9 cellular contexts compared by ENCODE assay signal in genomic region chr14:75182820-75183219, GRCh38. TPM values are rescaled to one million over a fixed set of nuclear protein-coding genes. Genes with fewer than 3 reads are reported as not detected.
DNase-seq lines count a peak whose midpoint lies in the region; ATAC-seq, FAIRE-seq and TF ChIP-seq lines count a peak whose summit lies in the region.
"Had no signal": no experiment of that assay in that cellular context is flagged by ENCODE, and none has a peak within 500 bp of the region (broad histone marks: within the 10 kb centered on the region; RNA-seq: fewer than 3 reads in every experiment).

No MANE protein-coding gene starts in this region.

- FAIRE-seq in pancreas (lab: Jason Lieb, UNC), result no peak

- H3K4me3 Mint-ChIP-seq in CD14-positive monocyte, result peak overlapping the region; percentile 7 to 62
- no peak overlapping the region for H3K4me3 Mint-ChIP-seq in effector memory CD8-positive, alpha-beta T cell

- DNase-seq in CD14-positive monocyte (ENCODE audit: low spot score) (no peak), SIG-M5 (lab: John Stamatoyannopoulos, UW) (peak; percentile 80), fibroblast of the aortic adventitia (ENCODE audit: low read depth) (peak; percentile 87), pancreas (no peak), GM10266 (ENCODE audit: extremely low spot score) (no peak), T1000 (lab: John Stamatoyannopoulos, UW) (no peak)
- no peak for DNase-seq in effector memory CD8-positive, alpha-beta T cell
- DNase-seq: psoas muscle had no signal

- H3K27me3 ChIP-seq in pancreas, result no peaks in the 10 kb centered on the region

- no peak for TF ChIP-seq CTCF in CD14-positive monocyte (IDR thresholded peaks at IDR 0.05)
- no peak for TF ChIP-seq CTCF in fibroblast of the aortic adventitia (IDR thresholded peaks at IDR 0.05; ENCODE audit: insufficient read depth, low read length)
- TF ChIP-seq CTCF in pancreas (IDR thresholded peaks at IDR 0.05), result no peak
- TF ChIP-seq CTCF in GM10266 (IDR thresholded peaks at IDR 0.05; ENCODE audit: control insufficient read depth, insufficient read depth, low read depth, missing control alignments), result no peak

- H3K4me1 ChIP-seq in pancreas, result peaks cover 0 to 4% (median 0%) of the 10 kb centered on the region in 3 donors
- H3K4me1 ChIP-seq: psoas muscle had no signal

- intact Hi-C loops in CD14-positive monocyte (cut with micrococcal nuclease), result loop anchor here in 1 of 2 donors (5.0 kb wide), 1 partner anchor 114 kb away; no protein-coding TSS in a partner anchor
- intact Hi-C loops in pancreas (cut with DNase I), result no loop called here

- ATAC-seq in pancreas, result peak in 3 of 4 donors; percentile 52 to 70 (median 61)
- ATAC-seq in effector memory CD8-positive, alpha-beta T cell (replicated peaks), result no peak
- no peak for ATAC-seq in GM21786 (IDR thresholded peaks at IDR 0.05; ENCODE audit: unreplicated experiment)
- ATAC-seq: psoas muscle had no signal

- no peaks in the 10 kb centered on the region for H3K36me3 ChIP-seq in pancreas

- H3K9me3 ChIP-seq in pancreas, result no peaks in the 10 kb centered on the region
- H3K9me3 ChIP-seq: psoas muscle had no signal

- H3K27me3 Mint-ChIP-seq in CD14-positive monocyte (ENCODE audit: low read depth in 3 of 3), result peaks cover 0 to 8% (median 0%) of the 10 kb centered on the region in 3 donors
- H3K27me3 Mint-ChIP-seq in effector memory CD8-positive, alpha-beta T cell, result peaks cover 11 to 13% of the 10 kb centered on the region in 2 donors

- peak overlapping the region; percentile 86 to 97 (median 93) for H3K27ac Mint-ChIP-seq in CD14-positive monocyte
- H3K27ac Mint-ChIP-seq in effector memory CD8-positive, alpha-beta T cell, result no peak overlapping the region

- 52 to 61% methylated on average over 1 of the region's 1 CpG for WGBS in pancreas, 2 donors

- H3K36me3 Mint-ChIP-seq in CD14-positive monocyte, result peaks cover 0 to 6% of the 10 kb centered on the region in 2 donors
- H3K36me3 Mint-ChIP-seq in effector memory CD8-positive, alpha-beta T cell (ENCODE audit: insufficient read depth), result peaks cover under 1% of the 10 kb centered on the region

- no peak overlapping the region for H3K4me3 ChIP-seq in fibroblast of the aortic adventitia (ENCODE audit: low read depth, low read length)
- H3K4me3 ChIP-seq in pancreas, result no peak overlapping the region
- H3K4me3 ChIP-seq: psoas muscle had no signal

- H3K27ac ChIP-seq in pancreas, result peak overlapping the region in 2 of 4 donors; percentile 12 to 33
- H3K27ac ChIP-seq: psoas muscle had no signal

- H3K4me1 Mint-ChIP-seq in CD14-positive monocyte, result peaks cover 66% of the 10 kb centered on the region
- H3K4me1 Mint-ChIP-seq in effector memory CD8-positive, alpha-beta T cell (ENCODE audit: low read depth in 2 of 2), result peaks cover 0 to 4% of the 10 kb centered on the region in 2 donors

- H3K9me3 Mint-ChIP-seq in CD14-positive monocyte, result peaks cover 0 to 4% (median 0%) of the 10 kb centered on the region in 7 donors
- no peaks in the 10 kb centered on the region for H3K9me3 Mint-ChIP-seq in effector memory CD8-positive, alpha-beta T cell

RNA-seq across cellular contexts. Expression of gene TMED10, which starts 6.4 kb away (rescaled TPM):
- polyA plus RNA-seq in CD14-positive monocyte (100 to 1,000 TPM; 233 to 243 TPM), pancreas (100 to 1,000 TPM in 1 of 2 donors, 10 to 100 TPM in 1; 56.0 to 122 TPM)
- total RNA-seq in fibroblast of the aortic adventitia (ENCODE audit: low replicate concordance) (143 and 373 TPM in 2 replicates), pancreas (100 to 1,000 TPM; 230 to 377 (median 326) TPM)

RNA-seq across cellular contexts. Expression of gene NEK9, which starts 56.0 kb away (rescaled TPM):
- polyA plus RNA-seq in CD14-positive monocyte (10 to 100 TPM in 1 of 2 donors, 1 to 10 TPM in 1; 8.9 to 10.1 TPM), pancreas (10 to 100 TPM; 22.7 to 30.3 TPM)
- total RNA-seq in fibroblast of the aortic adventitia (ENCODE audit: low replicate concordance) (51.3 and 80.8 TPM in 2 replicates), pancreas (10 to 100 TPM; 23.2 to 54.8 (median 27.2) TPM)

Comparison
In these comparisons a context has a peak if more than half of its experiments do, and no peak if none do; other contexts are left out.
1. DNase-seq: peak in SIG-M5 (single experiment) and fibroblast of the aortic adventitia (single experiment); none in CD14-positive monocyte (single experiment), pancreas (0 of 6), effector memory CD8-positive, alpha-beta T cell (0 of 3), GM10266 (single experiment) and T1000 (single experiment).
2. H3K27ac Mint-ChIP-seq: peak in CD14-positive monocyte (7 of 7); none in effector memory CD8-positive, alpha-beta T cell (0 of 2).
3. H3K4me3 Mint-ChIP-seq: peak in CD14-positive monocyte (2 of 2); none in effector memory CD8-positive, alpha-beta T cell (0 of 2).
4. ATAC-seq: peak in pancreas (3 of 4); none in effector memory CD8-positive, alpha-beta T cell (single experiment) and GM21786 (single experiment).